Comparison of ENCODE assay signal across 11 cellular contexts in the genomic region with DNA sequence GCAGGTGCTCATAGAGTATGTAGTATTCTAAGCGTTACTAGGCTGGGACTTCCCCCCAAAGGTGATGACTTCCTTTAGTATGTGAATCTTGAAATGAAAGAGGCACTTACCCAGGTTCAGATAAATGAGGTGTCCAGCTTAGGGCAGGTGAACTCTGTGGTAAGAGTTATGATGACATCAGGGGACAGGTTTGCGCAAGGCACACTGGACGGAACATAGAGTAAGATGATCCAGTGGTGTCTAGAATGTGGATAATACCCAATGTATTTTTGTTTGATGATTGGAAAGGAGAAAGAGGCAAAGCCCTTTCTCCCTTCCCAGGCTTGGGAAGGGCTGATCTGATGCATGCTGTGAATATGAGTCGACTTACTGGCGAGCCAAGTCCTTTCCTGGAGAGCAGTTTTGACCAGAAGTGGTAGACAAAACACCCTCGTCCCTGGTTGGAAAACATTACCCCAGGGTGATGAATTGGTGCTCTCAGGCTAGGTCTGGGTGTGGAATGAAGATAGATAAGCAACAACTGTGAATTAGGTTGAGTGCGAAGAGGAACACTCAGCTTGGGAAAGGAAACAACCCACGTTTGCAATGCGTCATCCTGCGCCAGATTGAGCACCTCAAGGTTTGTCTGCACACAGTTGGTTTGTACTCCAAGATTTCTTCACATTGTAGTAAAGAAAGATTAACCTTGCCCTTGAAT.
A peak's percentile ranks its signal among the peaks of the same experiment; 100 is the strongest.
DNase-seq lines count a peak whose midpoint lies in the region; ATAC-seq and TF ChIP-seq lines count a peak whose summit lies in the region.
"Had no signal": no experiment of that assay in that cellular context is flagged by ENCODE, and none has a peak within 500 bp of the region (broad histone marks: within the 10 kb centered on the region; RNA-seq: fewer than 3 reads in every experiment).

No MANE protein-coding gene starts in this region.

- in situ Hi-C loops in GM23248 (cut with MboI) (no loop called here), gastrocnemius medialis (cut with MboI; ENCODE audit: low sequenced_read_pairs in 4 of 4) (loop anchor here in 3 of 4 donors (10.0 to 25.0 kb wide), 3 partner anchors 279 to 289 kb away; partner anchors contain the start of gene FNDC3B (in 2 of the 3))

- peaks cover 8% of the 10 kb centered on the region for H3K4me1 Mint-ChIP-seq in activated T-helper 17 cell treated with anti-CD3 and anti-CD28 coated beads, Interleukin-2, amount 50 U/mL, for 72 hours
- H3K4me1 Mint-ChIP-seq: central memory CD8-positive, alpha-beta T cell had no signal

- H3K4me3 ChIP-seq in GM23248, result no peak overlapping the region
- H3K4me3 ChIP-seq in heart right ventricle, result no peak overlapping the region
- no peak overlapping the region for H3K4me3 ChIP-seq in gastrocnemius medialis

- H3K27ac Mint-ChIP-seq in activated T-helper 17 cell treated with anti-CD3 and anti-CD28 coated beads, Interleukin-2, amount 50 U/mL, for 72 hours, result peak overlapping the region; percentile 56

- 70 to 81% methylated on average over 10 of the region's 10 CpGs for WGBS in GM23248 (ENCODE audit: low coverage in 1 of 2, low lambda C conversion rate in 2 of 2, missing lambda C conversion rate in 2 of 2), 2 experiments
- WGBS in heart right ventricle, 2 donors, result 65 to 66% methylated on average over 10 of the region's 10 CpGs

- H3K36me3 Mint-ChIP-seq in activated T-helper 17 cell treated with anti-CD3 and anti-CD28 coated beads, Interleukin-2, amount 50 U/mL, for 72 hours (ENCODE audit: low read depth), result peaks cover 28% of the 10 kb centered on the region

- peaks cover 54% of the 10 kb centered on the region for H3K36me3 ChIP-seq in GM23248 (ENCODE audit: low read depth)
- peaks cover 0 to 91% (median 18%) of the 10 kb centered on the region in 9 donors for H3K36me3 ChIP-seq in heart right ventricle
- H3K36me3 ChIP-seq in gastrocnemius medialis, result peaks cover 0 to 31% of the 10 kb centered on the region in 2 donors

- H3K27me3 ChIP-seq in GM23248 (replicated peaks; ENCODE audit: insufficient read depth) (no peaks in the 10 kb centered on the region), heart right ventricle (no peaks in the 10 kb centered on the region), gastrocnemius medialis (no peaks in the 10 kb centered on the region)

- H3K4me3 Mint-ChIP-seq in activated T-helper 17 cell treated with anti-CD3 and anti-CD28 coated beads, Interleukin-2, amount 50 U/mL, for 72 hours, result peak overlapping the region; percentile 2
- H3K4me3 Mint-ChIP-seq: central memory CD8-positive, alpha-beta T cell had no signal

- DNase-seq in GM23248 (peak; percentile 87), heart right ventricle (no peak), gastrocnemius medialis (peak; percentile 78 to 90), SKM-1 treated with dmso at 0.1 percent for 144 hours (lab: John Stamatoyannopoulos, UW; ENCODE audit: unreplicated experiment) (no peak), NCI-H510A (lab: John Stamatoyannopoulos, UW) (no peak)
- DNase-seq: left colon, NCI-H446 treated with DMSO at 0.1 percent for 48 hours had no signal

- H3K4me1 ChIP-seq in GM23248 (ENCODE audit: insufficient read depth) (peaks cover 32% of the 10 kb centered on the region), heart right ventricle (peaks cover 3 to 65% (median 50%) of the 10 kb centered on the region in 9 donors), gastrocnemius medialis (peaks cover 54 to 56% of the 10 kb centered on the region in 2 donors)

- H3K9me3 ChIP-seq in GM23248 (ENCODE audit: low read depth) (no peaks in the 10 kb centered on the region), heart right ventricle (no peaks in the 10 kb centered on the region), gastrocnemius medialis (no peaks in the 10 kb centered on the region)

- H3K27ac ChIP-seq in GM23248 (peak overlapping the region; percentile 72), heart right ventricle (peak overlapping the region in 9 of 10 donors; percentile 5 to 87 (median 51)), gastrocnemius medialis (peak overlapping the region; percentile 79 to 88 (median 82))
- H3K27ac ChIP-seq: HL-60 had no signal

- no peak overlapping the region for H3K4me2 ChIP-seq in GM23248 (ENCODE audit: unreplicated experiment)

- no peaks in the 10 kb centered on the region for H3K9me3 Mint-ChIP-seq in activated T-helper 17 cell treated with anti-CD3 and anti-CD28 coated beads, Interleukin-2, amount 50 U/mL, for 72 hours
- H3K9me3 Mint-ChIP-seq: central memory CD8-positive, alpha-beta T cell had no signal

- no peaks in the 10 kb centered on the region for H3K9me2 ChIP-seq in GM23248 (ENCODE audit: insufficient read depth)

- no peaks in the 10 kb centered on the region for H3K27me3 Mint-ChIP-seq in activated T-helper 17 cell treated with anti-CD3 and anti-CD28 coated beads, Interleukin-2, amount 50 U/mL, for 72 hours
- H3K27me3 Mint-ChIP-seq: central memory CD8-positive, alpha-beta T cell had no signal

- H3K9ac ChIP-seq in GM23248, result peak overlapping the region; percentile 30

- peaks cover 59% of the 10 kb centered on the region for H3K79me2 ChIP-seq in GM23248 (ENCODE audit: insufficient read depth)

- no peak overlapping the region for H2AFZ ChIP-seq in GM23248

- TF ChIP-seq POLR2A in gastrocnemius medialis (IDR thresholded peaks at IDR 0.05), result no peak

- intact Hi-C loops in heart right ventricle (cut with DNase I), result loop anchor here in 3 of 10 donors (5.0 to 10.0 kb wide), 4 partner anchors 279 to 499 kb away; partner anchors contain the start of gene FNDC3B (in 2 of the 3)
- intact Hi-C loops in gastrocnemius medialis (cut with DNase I; ENCODE audit: low total_unique reads), result loop anchor here (1.0 to 5.0 kb wide), 3 partner anchors 33 to 198 kb away; no protein-coding TSS in a partner anchor

- ATAC-seq in activated T-helper 17 cell treated with anti-CD3 and anti-CD28 coated beads, Interleukin-2, amount 50 U/mL, for 72 hours (replicated peaks), result peak; percentile 90
- ATAC-seq in heart right ventricle (peak in 7 of 8 donors; percentile 30 to 73 (median 50)), gastrocnemius medialis (peak; percentile 88 to 93), GM19452 (IDR thresholded peaks at IDR 0.05; ENCODE audit: unreplicated experiment) (no peak)
- ATAC-seq: left colon had no signal

- H4K20me1 ChIP-seq in GM23248 (ENCODE audit: insufficient read depth), result no peaks in the 10 kb centered on the region

- TF ChIP-seq CTCF in heart right ventricle (IDR thresholded peaks at IDR 0.05) (no peak), gastrocnemius medialis (IDR thresholded peaks at IDR 0.05 in 4 of 5, conservative IDR thresholded peaks at IDR 0.05 in 1 of 5) (no peak)

- peaks cover 60% of the 10 kb centered on the region for H3F3A ChIP-seq in GM23248 (ENCODE audit: insufficient read depth)

Comparison
In these comparisons a context has a peak if more than half of its experiments do, and no peak if none do; other contexts are left out.
1. DNase-seq: peak in GM23248 (single experiment) and gastrocnemius medialis (2 of 2); none in heart right ventricle (0 of 2), SKM-1 treated with dmso at 0.1 percent for 144 hours (single experiment) and NCI-H510A (single experiment).
2. Peak in every context shown above with its lines, with median percentiles within 50 percentile points of each other: H3K27ac ChIP-seq.